In genomic region chr14:74018029-74018703, GRCh38 we compare ENCODE assay signal across 8 cellular contexts. TPM values are rescaled to one million over a fixed set of nuclear protein-coding genes. Genes with fewer than 3 reads are reported as not detected.
DNase-seq lines count a peak whose midpoint lies in the region; ATAC-seq and TF ChIP-seq lines count a peak whose summit lies in the region.

No MANE protein-coding gene starts in this region.

- intact Hi-C loops in adrenal gland (cut with DNase I) (no loop called here), sciatic nerve (cut with DNase I) (no loop called here)

- no peaks in the 10 kb centered on the region for H4K20me1 ChIP-seq in KMS-11 (ENCODE audit: insufficient read depth)

- H3K36me3 ChIP-seq in KMS-11 (ENCODE audit: insufficient read depth) (no peaks in the 10 kb centered on the region), adrenal gland (replicated peaks in 1 of 2) (no peaks in the 10 kb centered on the region), right atrium auricular region (no peaks in the 10 kb centered on the region)

- TF ChIP-seq CTCF in KMS-11 (conservative IDR thresholded peaks at IDR 0.05; ENCODE audit: low read depth, low read length) (no peak), adrenal gland (IDR thresholded peaks at IDR 0.05) (no peak), right atrium auricular region (IDR thresholded peaks at IDR 0.05) (no peak)

- H3K9me3 Mint-ChIP-seq in activated naive CD4-positive, alpha-beta T cell treated with anti-CD3 and anti-CD28 coated beads, Interleukin-2, amount 50 U/mL, for 24 hours = no peaks in the 10 kb centered on the region

- peak overlapping the region; percentile 88 for H2AFZ ChIP-seq in KMS-11 (ENCODE audit: low read depth)

- H3K27me3 ChIP-seq in KMS-11 (ENCODE audit: insufficient read depth, low read depth) (no peaks in the 10 kb centered on the region), adrenal gland (no peaks in the 10 kb centered on the region), right atrium auricular region (no peaks in the 10 kb centered on the region)

- DNase-seq in activated naive CD4-positive, alpha-beta T cell treated with anti-CD3 and anti-CD28 coated beads, Interleukin-2, amount 50 U/mL, for 16 hours = no peak
- DNase-seq in adrenal gland (no peak), right atrium auricular region (ENCODE audit: low spot score) (no peak), sciatic nerve (ENCODE audit: low spot score) (no peak), NCI-H187 treated with DMSO at 0.1 percent for 48 hours (lab: John Stamatoyannopoulos, UW) (no peak)
- no peak for DNase-seq in stimulated activated CD4-positive, alpha-beta T cell treated with anti-CD3 and anti-CD28 coated beads, Interleukin-4, amount 100 ng/mL, for 4 hours

- H3K36me3 Mint-ChIP-seq in activated naive CD4-positive, alpha-beta T cell treated with anti-CD3 and anti-CD28 coated beads, Interleukin-2, amount 50 U/mL, for 24 hours = peaks cover 4% of the 10 kb centered on the region

- peak overlapping the region; percentile 97 for H3K4me3 Mint-ChIP-seq in activated naive CD4-positive, alpha-beta T cell treated with anti-CD3 and anti-CD28 coated beads, Interleukin-2, amount 50 U/mL, for 24 hours

- H3K9ac ChIP-seq in KMS-11 = peak overlapping the region; percentile 82

- no peak for TF ChIP-seq POLR2A in adrenal gland (IDR thresholded peaks at IDR 0.05)

- WGBS in adrenal gland, 4 donors = 11 to 13% (median 12%) methylated on average over 18 of the region's 18 CpGs

- peak overlapping the region; percentile 99 for H3K27ac Mint-ChIP-seq in activated naive CD4-positive, alpha-beta T cell treated with anti-CD3 and anti-CD28 coated beads, Interleukin-2, amount 50 U/mL, for 24 hours

- no peak overlapping the region for H3K4me3 ChIP-seq in KMS-11 (IDR thresholded peaks at IDR 0.05; ENCODE audit: insufficient read depth, low read depth, low read length)
- peak overlapping the region; percentile 7 to 96 (median 78) for H3K4me3 ChIP-seq in adrenal gland
- H3K4me3 ChIP-seq in right atrium auricular region = peak overlapping the region; percentile 79 to 82

- no peaks in the 10 kb centered on the region for H3K9me3 ChIP-seq in adrenal gland (replicated peaks in 1 of 3)
- H3K9me3 ChIP-seq in right atrium auricular region = no peaks in the 10 kb centered on the region

- H3K79me2 ChIP-seq in KMS-11 (ENCODE audit: insufficient read depth, low read depth) = no peaks in the 10 kb centered on the region

- ATAC-seq in sciatic nerve = peak; percentile 7

- peak overlapping the region; percentile 62 for H3K4me2 ChIP-seq in KMS-11

- H3K27me3 Mint-ChIP-seq in activated naive CD4-positive, alpha-beta T cell treated with anti-CD3 and anti-CD28 coated beads, Interleukin-2, amount 50 U/mL, for 24 hours = no peaks in the 10 kb centered on the region

- H3K4me1 Mint-ChIP-seq in activated naive CD4-positive, alpha-beta T cell treated with anti-CD3 and anti-CD28 coated beads, Interleukin-2, amount 50 U/mL, for 24 hours = peaks cover 10% of the 10 kb centered on the region

- H3K27ac ChIP-seq in KMS-11 (peak overlapping the region; percentile 73), adrenal gland (peak overlapping the region; percentile 84 to 100 (median 97)), right atrium auricular region (peak overlapping the region; percentile 97 to 99)

- H3K4me1 ChIP-seq in KMS-11 (ENCODE audit: low read depth, poor library complexity, severe bottlenecking) (no peaks in the 10 kb centered on the region), adrenal gland (replicated peaks in 1 of 2) (peaks cover 3 to 12% of the 10 kb centered on the region in 2 donors), right atrium auricular region (peaks cover 0 to 15% of the 10 kb centered on the region in 2 donors)

RNA-seq across cellular contexts. Expression of gene ENTPD5, which starts 0.9 kb away (rescaled TPM):
- total RNA-seq in adrenal gland (10 to 100 TPM in 7 of 8 donors, 1 to 10 TPM in 1; 9.8 to 18.5 (median 14.7) TPM), right atrium auricular region (1 to 10 TPM; 4.8 to 5.8 TPM), sciatic nerve (15.5 TPM)
- polyA plus RNA-seq in adrenal gland = 10 to 100 TPM in 1 of 3 donors, 1 to 10 TPM in 2; 6.5 to 14.9 (median 9.5) TPM

RNA-seq across cellular contexts. Expression of gene BBOF1, which starts 1.0 kb away (rescaled TPM):
- 10 to 100 TPM in 1 of 8 donors, 1 to 10 TPM in 7; 1.4 to 29.3 (median 3.3) TPM for total RNA-seq in adrenal gland
- polyA plus RNA-seq in adrenal gland = 10 to 100 TPM in 1 of 3 donors, 1 to 10 TPM in 2; 4.8 to 13.4 (median 7.9) TPM
- total RNA-seq in right atrium auricular region = 1 to 10 TPM; 3.3 to 5.7 TPM
- 8.6 TPM for total RNA-seq in sciatic nerve
